ENCODE assay signal across 14 cellular contexts in the genomic region with DNA sequence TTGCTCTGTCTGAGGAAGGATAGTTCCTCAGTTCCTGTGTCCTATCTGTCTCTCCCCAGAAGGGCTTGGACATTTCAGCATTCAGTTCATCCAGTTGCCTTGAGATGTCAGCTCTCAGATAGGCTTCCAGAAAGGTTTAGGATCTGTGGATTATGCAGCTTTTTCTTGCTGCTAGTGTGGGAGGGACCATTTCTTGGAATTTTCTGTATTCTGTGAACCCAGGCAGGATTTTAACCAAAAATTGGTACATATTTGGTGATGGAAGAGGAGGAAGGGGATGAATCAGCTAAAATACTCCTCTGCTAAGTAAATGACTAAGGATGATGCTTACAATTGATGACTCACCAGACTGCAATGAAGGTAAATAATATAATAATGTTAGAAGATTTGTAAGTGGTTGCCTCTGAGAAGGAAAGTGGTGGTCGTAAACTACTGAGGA. TPM values are rescaled to one million over a fixed set of nuclear protein-coding genes. Genes with fewer than 3 reads are reported as not detected.
DNase-seq lines count a peak whose midpoint lies in the region; ATAC-seq, FAIRE-seq and TF ChIP-seq lines count a peak whose summit lies in the region.
"Had no signal": no experiment of that assay in that cellular context is flagged by ENCODE, and none has a peak within 500 bp of the region (broad histone marks: within the 10 kb centered on the region; RNA-seq: fewer than 3 reads in every experiment).

No MANE protein-coding gene starts in this region.

- H3K9ac ChIP-seq in adipocyte (ENCODE audit: low read length) (peak overlapping the region; percentile 64), kidney (ENCODE audit: low read length in 2 of 2) (no peak overlapping the region)

- H3K27me3 ChIP-seq in adipocyte (replicated peaks; ENCODE audit: control insufficient read depth, insufficient read depth, low read length) = no peaks in the 10 kb centered on the region

- H3K9me3 ChIP-seq in adipocyte (ENCODE audit: control insufficient read depth, low read length) (no peaks in the 10 kb centered on the region), kidney (ENCODE audit: control insufficient read depth in 1 of 2, low read length in 2 of 2) (no peaks in the 10 kb centered on the region)
- H3K9me3 ChIP-seq: Caco-2 had no signal

- intact Hi-C loops in kidney (cut with DNase I) = no loop called here

- no peak for FAIRE-seq in kidney (lab: Jason Lieb, UNC)

- CTCF ChIA-PET in AG04449 (lab: Yijun Ruan, JAX) = interaction anchor here (1.0 kb wide), 1 partner anchor 560 kb away, joined by 3 read pairs; no protein-coding TSS in a partner anchor

- peaks cover 30% of the 10 kb centered on the region for H3K4me1 ChIP-seq in adipocyte (ENCODE audit: control insufficient read depth, insufficient read depth, low read length)
- H3K4me1 ChIP-seq in kidney (ENCODE audit: control insufficient read depth in 1 of 2, insufficient read depth in 1 of 2, low read depth in 1 of 2, low read length in 2 of 2) = no peaks in the 10 kb centered on the region
- H3K4me1 ChIP-seq: Caco-2 had no signal

- H3K27ac ChIP-seq in kidney (ENCODE audit: low read depth in 2 of 2, low read length in 2 of 2) = no peak overlapping the region

- no peak overlapping the region for H3K4me3 ChIP-seq in AG04449 (ENCODE audit: low read depth, low read length)
- no peak overlapping the region for H3K4me3 ChIP-seq in HFF-Myc (replicated peaks; ENCODE audit: low read depth, low read length)
- H3K4me3 ChIP-seq in adipocyte (ENCODE audit: low read length) = peak overlapping the region; percentile 6
- H3K4me3 ChIP-seq in kidney (ENCODE audit: low read length in 2 of 2) = no peak overlapping the region

- no peaks in the 10 kb centered on the region for H3K36me3 ChIP-seq in adipocyte (ENCODE audit: control insufficient read depth, insufficient read depth, low read length, severe bottlenecking)
- H3K36me3 ChIP-seq in kidney (ENCODE audit: control insufficient read depth in 1 of 2, insufficient read depth in 2 of 2, low read length in 2 of 2) = no peaks in the 10 kb centered on the region

- POLR2A ChIA-PET in AG04449 (lab: Yijun Ruan, JAX) = interaction anchor here (0.6 to 1.7 kb wide), 5 partner anchors 15 to 110 kb away, joined by 3 to 11 read pairs (median 4); a partner anchor contains a TSS

- ATAC-seq in GM18502 (IDR thresholded peaks at IDR 0.05; ENCODE audit: poor library complexity, unreplicated experiment) (no peak), HG02623 (IDR thresholded peaks at IDR 0.05; ENCODE audit: unreplicated experiment) (no peak)
- ATAC-seq: WTC11 had no signal

- TF ChIP-seq CTCF in AG04449 (IDR thresholded peaks at IDR 0.05; ENCODE audit: insufficient read depth, low read length, missing control alignments) = no peak
- no peak for TF ChIP-seq CTCF in HFF-Myc (IDR thresholded peaks at IDR 0.05; ENCODE audit: low read depth, low read length, missing control alignments)
- no peak for TF ChIP-seq CTCF in kidney (IDR thresholded peaks at IDR 0.05; ENCODE audit: borderline replicate concordance, extremely low read depth, insufficient read depth)

- peak; percentile 90 for DNase-seq in AG04449 (ENCODE audit: low read depth, low spot score)
- peak; percentile 79 for DNase-seq in HFF-Myc (ENCODE audit: extremely low read depth, low read depth)
- peak; percentile 75 for DNase-seq in adipocyte (ENCODE audit: low read depth)
- DNase-seq in iris pigment epithelial cell (ENCODE audit: low read depth) = peak; percentile 95
- DNase-seq in NCI-H2029 (lab: John Stamatoyannopoulos, UW) = no peak
- DNase-seq in kidney = no peak
- DNase-seq: activated gamma-delta T cell, Caco-2, islet precursor cell, MV-4-11, OCI-M1 had no signal

RNA-seq across cellular contexts. Expression of a gene that starts 58.6 kb away (rescaled TPM):
- total RNA-seq in kidney = 33.8 TPM
- polyA plus RNA-seq in kidney (ENCODE audit: insufficient read depth, low read depth, low replicate concordance) = 2.1 TPM
- total RNA-seq: Caco-2 had no signal

Comparison
In these comparisons a context has a peak if more than half of its experiments do, and no peak if none do; other contexts are left out.
1. DNase-seq: peak in AG04449 (single experiment), HFF-Myc (single experiment), adipocyte (single experiment) and iris pigment epithelial cell (single experiment); none in NCI-H2029 (single experiment) and kidney (single experiment).